ENCODE assay signal across 11 cellular contexts in genomic region chr20:17530153-17530552, GRCh38. TPM values are rescaled to one million over a fixed set of nuclear protein-coding genes. Genes with fewer than 3 reads are reported as not detected.
DNase-seq lines count a peak whose midpoint lies in the region; ATAC-seq and TF ChIP-seq lines count a peak whose summit lies in the region.
"Had no signal": no experiment of that assay in that cellular context is flagged by ENCODE, and none has a peak within 500 bp of the region (broad histone marks: within the 10 kb centered on the region; RNA-seq: fewer than 3 reads in every experiment).

No MANE protein-coding gene starts in this region.

- peak overlapping the region; percentile 69 for H3K4me3 Mint-ChIP-seq in T-helper 1 cell treated with Interleukin-12 subunit alpha and Interleukin-12 subunit beta and Interleukin-4 antibody, amounts not matched to agents 30 μg/mL and 1 μg/mL, for 36 hours
- H3K4me3 Mint-ChIP-seq in central memory CD8-positive, alpha-beta T cell = peak overlapping the region; percentile 72
- peak overlapping the region; percentile 82 for H3K4me3 Mint-ChIP-seq in neural progenitor cell

- H3K4me2 ChIP-seq in KMS-11 (peak overlapping the region; percentile 3; the same call in 1 of the 2 replicates), neural progenitor cell (no peak overlapping the region)

- H3K36me3 ChIP-seq in KMS-11 (ENCODE audit: insufficient read depth) (no peaks in the 10 kb centered on the region), neural progenitor cell (no peaks in the 10 kb centered on the region)
- H3K36me3 ChIP-seq: neutrophil had no signal

- no peak for DNase-seq in T-helper 1 cell
- no peak for DNase-seq in central memory CD8-positive, alpha-beta T cell (ENCODE audit: low spot score in 2 of 2)
- DNase-seq in neural progenitor cell (ENCODE audit: low spot score) = no peak
- no peak for DNase-seq in NCI-H1092 (lab: John Stamatoyannopoulos, UW)
- no peak for DNase-seq in activated effector memory CD4-positive, alpha-beta T cell treated with Interleukin-2 at 50 U/mL for 16 hours
- DNase-seq: islet precursor cell, NCI-H1417 treated with DMSO at 0.1 percent for 48 hours had no signal

- H3K27me3 ChIP-seq in KMS-11 (ENCODE audit: insufficient read depth, low read depth) (no peaks in the 10 kb centered on the region), neural progenitor cell (peaks cover 98% of the 10 kb centered on the region)

- ATAC-seq in central memory CD8-positive, alpha-beta T cell (replicated peaks; ENCODE audit: extremely low read depth, poor library complexity, severe bottlenecking) = no peak
- ATAC-seq in GM19467 (IDR thresholded peaks at IDR 0.05; ENCODE audit: unreplicated experiment) = no peak

- peaks cover 25% of the 10 kb centered on the region for H3F3A ChIP-seq in neural progenitor cell (ENCODE audit: low read depth)

- H2AFZ ChIP-seq in KMS-11 (ENCODE audit: low read depth) = peak overlapping the region; percentile 71; the same call in 1 of the 2 replicates
- H2AFZ ChIP-seq in neural progenitor cell (replicated peaks) = no peak overlapping the region

- peaks cover 11% of the 10 kb centered on the region for H3K27me3 Mint-ChIP-seq in T-helper 1 cell treated with Interleukin-12 subunit alpha and Interleukin-12 subunit beta and Interleukin-4 antibody, amounts not matched to agents 30 μg/mL and 1 μg/mL, for 36 hours (ENCODE audit: low read depth)
- no peaks in the 10 kb centered on the region for H3K27me3 Mint-ChIP-seq in central memory CD8-positive, alpha-beta T cell
- H3K27me3 Mint-ChIP-seq in neural progenitor cell (ENCODE audit: insufficient read depth, low read depth) = peaks cover 59% of the 10 kb centered on the region

- no peak for TF ChIP-seq CTCF in KMS-11 (conservative IDR thresholded peaks at IDR 0.05; ENCODE audit: low read depth, low read length)
- TF ChIP-seq CTCF in neural progenitor cell (IDR thresholded peaks at IDR 0.05) = no peak

- H3K9me3 Mint-ChIP-seq in T-helper 1 cell treated with Interleukin-12 subunit alpha and Interleukin-12 subunit beta and Interleukin-4 antibody, amounts not matched to agents 30 μg/mL and 1 μg/mL, for 36 hours = no peaks in the 10 kb centered on the region
- H3K9me3 Mint-ChIP-seq in central memory CD8-positive, alpha-beta T cell = no peaks in the 10 kb centered on the region
- H3K9me3 Mint-ChIP-seq in neural progenitor cell = peaks cover 7% of the 10 kb centered on the region

- H3K79me2 ChIP-seq in KMS-11 (ENCODE audit: insufficient read depth, low read depth) (no peaks in the 10 kb centered on the region), neural progenitor cell (ENCODE audit: low read depth) (no peaks in the 10 kb centered on the region)

- H3K27ac ChIP-seq in KMS-11 (no peak overlapping the region), neural progenitor cell (no peak overlapping the region)
- H3K27ac ChIP-seq: neutrophil had no signal

- peak overlapping the region; percentile 70 for H3K27ac Mint-ChIP-seq in T-helper 1 cell treated with Interleukin-12 subunit alpha and Interleukin-12 subunit beta and Interleukin-4 antibody, amounts not matched to agents 30 μg/mL and 1 μg/mL, for 36 hours
- no peak overlapping the region for H3K27ac Mint-ChIP-seq in central memory CD8-positive, alpha-beta T cell (ENCODE audit: low read depth)
- H3K27ac Mint-ChIP-seq in neural progenitor cell = peak overlapping the region; percentile 74

- H3K4me3 ChIP-seq in KMS-11 (IDR thresholded peaks at IDR 0.05; ENCODE audit: insufficient read depth, low read depth, low read length) (no peak overlapping the region), neural progenitor cell (no peak overlapping the region)

- H3K4me1 ChIP-seq in KMS-11 (ENCODE audit: low read depth, poor library complexity, severe bottlenecking) (peaks cover 16% of the 10 kb centered on the region), neural progenitor cell (peaks cover 10% of the 10 kb centered on the region)

- H3K36me3 Mint-ChIP-seq in T-helper 1 cell treated with Interleukin-12 subunit alpha and Interleukin-12 subunit beta and Interleukin-4 antibody, amounts not matched to agents 30 μg/mL and 1 μg/mL, for 36 hours (ENCODE audit: low read depth) = peaks cover 3% of the 10 kb centered on the region
- H3K36me3 Mint-ChIP-seq in central memory CD8-positive, alpha-beta T cell (ENCODE audit: insufficient read depth) = no peaks in the 10 kb centered on the region
- no peaks in the 10 kb centered on the region for H3K36me3 Mint-ChIP-seq in neural progenitor cell

- H3K4me1 Mint-ChIP-seq in T-helper 1 cell treated with Interleukin-12 subunit alpha and Interleukin-12 subunit beta and Interleukin-4 antibody, amounts not matched to agents 30 μg/mL and 1 μg/mL, for 36 hours (ENCODE audit: low read depth) = peaks cover 24% of the 10 kb centered on the region
- peaks cover 6% of the 10 kb centered on the region for H3K4me1 Mint-ChIP-seq in central memory CD8-positive, alpha-beta T cell
- H3K4me1 Mint-ChIP-seq in neural progenitor cell = peaks cover 18% of the 10 kb centered on the region

- H3K9ac ChIP-seq in KMS-11 (no peak overlapping the region), neural progenitor cell (no peak overlapping the region)

- H4K20me1 ChIP-seq in KMS-11 (ENCODE audit: insufficient read depth) (no peaks in the 10 kb centered on the region), neural progenitor cell (ENCODE audit: low read depth) (peaks cover 46% of the 10 kb centered on the region)

- H3K9me3 ChIP-seq in neural progenitor cell (ENCODE audit: low read depth) = no peaks in the 10 kb centered on the region
- H3K9me3 ChIP-seq: neutrophil had no signal

RNA-seq across cellular contexts. Expression of gene BFSP1, which starts 1.0 kb away (rescaled TPM):
- total RNA-seq in neural progenitor cell (ENCODE audit: low replicate concordance) = not detected in 2 replicates

RNA-seq across cellular contexts. Expression of gene DSTN, which starts 39.7 kb away (rescaled TPM):
- total RNA-seq in neural progenitor cell (ENCODE audit: low replicate concordance) = 107 and 158 TPM in 2 replicates
